Comparison of ENCODE assay signal across 1 cellular context in genomic region chr10:84543077-84543476, GRCh38.
TF ChIP-seq lines count a peak whose summit lies in the region.

No MANE protein-coding gene starts in this region.

TF ChIP-seq in SK-N-SH treated with all-trans-retinoic acid at 6 μM for 48 hours, 23 proteins besides CTCF, POLR2A, EP300 and RAD21 (continued from another document):
- TF ChIP-seq TSHZ2 (CRISPR knock-in tag; IDR thresholded peaks at IDR 0.05): peak; percentile 40; the same call in 1 of the 2 replicates
